ENCODE assay signal across 36 cellular contexts in the genomic region with DNA sequence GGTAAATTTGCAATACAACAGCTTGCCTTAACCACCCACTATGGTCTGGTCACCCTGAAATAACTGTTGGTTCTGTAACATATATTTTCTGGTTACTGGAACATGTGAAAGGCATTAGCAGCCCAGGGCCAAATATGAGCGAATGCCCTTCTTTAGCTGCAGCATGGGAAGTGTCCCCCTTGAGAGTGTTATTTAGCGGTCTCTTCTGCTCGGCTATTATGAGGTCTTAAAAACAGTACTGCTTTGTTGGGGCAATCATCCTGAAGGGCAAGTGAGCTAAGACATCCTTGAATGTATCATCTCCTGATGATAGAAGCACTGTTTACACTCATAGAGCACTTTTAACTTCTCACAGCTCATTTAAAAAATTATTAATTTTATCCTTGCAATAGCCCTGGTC.
"Had no signal": no experiment of that assay in that cellular context is flagged by ENCODE, and none has a peak within 500 bp of the region (broad histone marks: within the 10 kb centered on the region; RNA-seq: fewer than 3 reads in every experiment).

No MANE protein-coding gene starts in this region.

- H3K9me3 ChIP-seq: adrenal gland, body of pancreas had no signal

- ATAC-seq: activated CD8-positive, alpha-beta T cell treated with anti-CD3 and anti-CD28 coated beads for 36 hours; activated naive CD4-positive, alpha-beta T cell treated with anti-CD3 and anti-CD28 coated beads, Interleukin-2, amount 50 U/mL, for 72 hours; activated T-cell treated with anti-CD3 and anti-CD28 coated beads, Interleukin-2, amount 50 U/mL, for 4 hours; activated T-cell treated with anti-CD3 and anti-CD28 coated beads, Interleukin-2, amount 50 U/mL, for 72 hours; activated T-helper 17 cell treated with anti-CD3 and anti-CD28 coated beads, Interleukin-2, amount 50 U/mL, for 72 hours; body of pancreas had no signal

- H3K4me3 ChIP-seq: adrenal gland, body of pancreas, cardiac muscle cell had no signal

- DNase-seq: activated B cell treated with CpG ODN at 0.5 μM for 24 hours; activated CD4-positive, alpha-beta memory T cell treated with anti-CD3 and anti-CD28 coated beads for 36 hours; activated CD4-positive, alpha-beta T cell treated with anti-CD3 and anti-CD28 coated beads for 4 hours; activated CD4-positive, alpha-beta T cell treated with anti-CD3 and anti-CD28 coated beads, Interleukin-2, amount 10 ng/mL, durations not matched to agents 24 days and 14 days; activated CD4-positive, alpha-beta T cell treated with anti-CD3 and anti-CD28 coated beads, Interleukin-2, amount 50 U/mL, for 1 hour; activated CD4-positive, alpha-beta T cell treated with anti-CD3 and anti-CD28 coated beads, Interleukin-2, amount 50 U/mL, for 4 hours; activated CD4-positive, CD25-positive, alpha-beta regulatory T cell treated with anti-CD3 and anti-CD28 coated beads, Interleukin-2, amount 50 U/mL, for 72 hours; activated CD8-positive, alpha-beta memory T cell treated with anti-CD3 and anti-CD28 coated beads, Interleukin-2, amount 50 U/mL, for 4 hours; activated CD8-positive, alpha-beta T cell treated with anti-CD3 and anti-CD28 coated beads for 36 hours; activated effector memory CD4-positive, alpha-beta T cell treated with anti-CD3 and anti-CD28 coated beads, Interleukin-2, amount 50 U/mL, for 16 hours; activated gamma-delta T cell treated with Interleukin-2 at 50 U/mL for 16 hours; activated naive CD4-positive, alpha-beta T cell; activated naive CD4-positive, alpha-beta T cell treated with anti-CD3 and anti-CD28 coated beads for 36 hours; activated naive CD4-positive, alpha-beta T cell treated with anti-CD3 and anti-CD28 coated beads, Interleukin-2, amount 50 U/mL, for 16 hours; activated naive CD8-positive, alpha-beta T cell treated with anti-CD3 and anti-CD28 coated beads for 36 hours; activated T-cell treated with anti-CD3 and anti-CD28 coated beads for 4 hours; activated T-cell treated with anti-CD3 and anti-CD28 coated beads, Interleukin-2, amount 50 U/mL, for 1 hour; activated T-cell treated with anti-CD3 and anti-CD28 coated beads, Interleukin-2, amount 50 U/mL, for 4 hours; activated T-cell treated with anti-CD3 and anti-CD28 coated beads, Interleukin-2, amount 50 U/mL, for 72 hours; adrenal gland; amniotic stem cell; aorta; body of pancreas; brain microvascular endothelial cell; caudate nucleus; cerebellar nuclear complex; T-helper 1 cell; T-helper 2 cell; T-helper 9 cell had no signal

- FAIRE-seq: astrocyte, bronchial epithelial cell, TTC549 had no signal

- H3K4me1 ChIP-seq: adrenal gland, body of pancreas had no signal

- H3K36me3 ChIP-seq: adrenal gland, brain microvascular endothelial cell, cardiac muscle cell had no signal

- H3K27me3 ChIP-seq: adrenal gland, body of pancreas, brain microvascular endothelial cell, cardiac muscle cell had no signal

- H3K27ac ChIP-seq: adrenal gland, body of pancreas, brain microvascular endothelial cell, cardiac muscle cell, VCaP had no signal
